Comparison of ENCODE assay signal across 8 cellular contexts in the genomic region with DNA sequence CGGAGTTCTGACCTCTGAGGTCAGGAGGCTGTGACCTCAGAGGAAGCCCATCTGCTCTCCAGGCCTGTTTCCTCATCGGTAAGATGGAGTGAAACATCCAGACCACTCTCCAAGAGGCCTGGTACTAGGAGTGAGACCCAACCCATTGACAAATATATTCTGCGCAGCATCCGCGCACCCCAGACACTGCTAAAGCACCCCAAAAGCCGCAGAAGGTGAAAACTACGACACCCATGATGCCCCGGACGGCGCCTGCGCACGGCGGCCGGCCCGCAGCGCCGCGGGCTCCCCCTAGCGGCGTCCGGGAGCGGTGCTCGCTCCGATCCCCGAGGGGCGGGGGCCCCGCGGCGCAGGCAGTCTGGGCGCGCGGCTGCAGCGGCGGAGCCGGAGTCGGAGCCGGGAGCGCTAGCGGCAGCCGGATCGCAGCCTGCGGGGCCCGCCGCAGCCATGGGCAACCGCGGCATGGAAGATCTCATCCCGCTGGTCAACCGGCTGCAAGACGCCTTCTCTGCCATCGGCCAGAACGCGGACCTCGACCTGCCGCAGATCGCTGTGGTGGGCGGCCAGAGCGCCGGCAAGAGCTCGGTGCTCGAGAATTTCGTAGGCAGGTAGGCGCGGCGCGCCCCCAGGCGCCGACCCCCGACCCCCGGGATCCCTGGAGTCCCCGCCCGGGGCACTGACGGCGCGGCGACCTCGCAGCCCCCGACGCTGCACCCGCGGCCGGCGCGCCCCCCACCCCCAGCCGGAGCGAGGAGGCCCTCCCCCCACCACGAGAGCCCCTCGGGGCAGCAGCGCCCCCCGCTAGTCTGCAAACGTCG. TPM values are rescaled to one million over a fixed set of nuclear protein-coding genes. Genes with fewer than 3 reads are reported as not detected.
DNase-seq lines count a peak whose midpoint lies in the region; ATAC-seq and TF ChIP-seq lines count a peak whose summit lies in the region.

DNM1 (plus strand) TSS at position 356 of the 818 bp plus-strand sequence; CDS start at position 448, 92 bp downstream.

- TF ChIP-seq CTCF in astrocyte of the cerebellum (IDR thresholded peaks at IDR 0.05; ENCODE audit: low read depth, low read length, missing control alignments): peak; percentile 66

- no peak for ATAC-seq in GM21360 (IDR thresholded peaks at IDR 0.05; ENCODE audit: unreplicated experiment)

- peak within 1 kb of the TSS; percentile 57 for H3K9ac ChIP-seq in GM23248

- no peaks in the 10 kb centered on the region for H3K36me3 ChIP-seq in GM23248 (ENCODE audit: low read depth)

- in situ Hi-C loops in GM23248 (cut with MboI): no loop called here
- in situ Hi-C loops in astrocyte of the cerebellum (cut with HindIII; ENCODE audit: low sequenced_read_pairs): no loop called here

- peak; percentile 42 for DNase-seq in DMS53 treated with DMSO at 0.1 percent for 48 hours (lab: John Stamatoyannopoulos, UW; ENCODE audit: unreplicated experiment)
- peak; percentile 86 for DNase-seq in GM23248
- peak; percentile 67 for DNase-seq in M059J (ENCODE audit: low read depth)
- peak; percentile 48 for DNase-seq in T-helper 22 cell (ENCODE audit: low read depth)
- no peak for DNase-seq in astrocyte of the cerebellum (ENCODE audit: low read depth)
- DNase-seq in hippocampal formation (lab: John Stamatoyannopoulos, UW): peak; percentile 39 to 48
- DNase-seq in retina: peak; percentile 87

- H3K4me1 ChIP-seq in GM23248 (ENCODE audit: insufficient read depth): peaks cover 9% of the 10 kb centered on the region

- no peaks in the 10 kb centered on the region for H3K9me2 ChIP-seq in GM23248 (ENCODE audit: insufficient read depth)

- no peaks in the 10 kb centered on the region for H3K27me3 ChIP-seq in GM23248 (replicated peaks; ENCODE audit: insufficient read depth)

- 2% methylated on average over 52 to 54 of the region's 91 CpGs for WGBS in GM23248 (ENCODE audit: low coverage in 1 of 2, low lambda C conversion rate in 2 of 2, missing lambda C conversion rate in 2 of 2), 2 experiments

- peak within 1 kb of the TSS; percentile 62 for H2AFZ ChIP-seq in GM23248

- peak within 1 kb of the TSS; percentile 83 for H3K4me2 ChIP-seq in GM23248 (ENCODE audit: unreplicated experiment)

- H3K27ac ChIP-seq in GM23248: peak within 1 kb of the TSS; percentile 21; the same call in 1 of the 2 replicates

- no peaks in the 10 kb centered on the region for H4K20me1 ChIP-seq in GM23248 (ENCODE audit: insufficient read depth)

- no peaks in the 10 kb centered on the region for H3K9me3 ChIP-seq in GM23248 (ENCODE audit: low read depth)

- H3F3A ChIP-seq in GM23248 (ENCODE audit: insufficient read depth): peaks cover 11% of the 10 kb centered on the region; the same call in 1 of the 2 replicates

- H3K79me2 ChIP-seq in GM23248 (ENCODE audit: insufficient read depth): peaks cover 15% of the 10 kb centered on the region; the same call in 1 of the 2 replicates

- H3K4me3 ChIP-seq in GM23248 (peak within 1 kb of the TSS; percentile 75), astrocyte of the cerebellum (ENCODE audit: low read depth, low read length) (peak within 1 kb of the TSS; percentile 62)

RNA-seq across cellular contexts. Expression of gene DNM1, which starts in this region (rescaled TPM):
- 11.3 and 12.1 TPM in 2 replicates for total RNA-seq in GM23248 (2014; rRNA removed; shearing (Covaris generic))
- 13.7 and 19.0 TPM in 2 replicates for polyA plus RNA-seq in GM23248 (2016; fragmentation: Nextera tagmentation; extraction: Ambion mirVana)
- 14.0 and 18.3 TPM in 2 replicates for total RNA-seq in M059J (2014; rRNA removed; shearing (Covaris generic))
